Comparison of ENCODE assay signal across 8 cellular contexts in the genomic region with DNA sequence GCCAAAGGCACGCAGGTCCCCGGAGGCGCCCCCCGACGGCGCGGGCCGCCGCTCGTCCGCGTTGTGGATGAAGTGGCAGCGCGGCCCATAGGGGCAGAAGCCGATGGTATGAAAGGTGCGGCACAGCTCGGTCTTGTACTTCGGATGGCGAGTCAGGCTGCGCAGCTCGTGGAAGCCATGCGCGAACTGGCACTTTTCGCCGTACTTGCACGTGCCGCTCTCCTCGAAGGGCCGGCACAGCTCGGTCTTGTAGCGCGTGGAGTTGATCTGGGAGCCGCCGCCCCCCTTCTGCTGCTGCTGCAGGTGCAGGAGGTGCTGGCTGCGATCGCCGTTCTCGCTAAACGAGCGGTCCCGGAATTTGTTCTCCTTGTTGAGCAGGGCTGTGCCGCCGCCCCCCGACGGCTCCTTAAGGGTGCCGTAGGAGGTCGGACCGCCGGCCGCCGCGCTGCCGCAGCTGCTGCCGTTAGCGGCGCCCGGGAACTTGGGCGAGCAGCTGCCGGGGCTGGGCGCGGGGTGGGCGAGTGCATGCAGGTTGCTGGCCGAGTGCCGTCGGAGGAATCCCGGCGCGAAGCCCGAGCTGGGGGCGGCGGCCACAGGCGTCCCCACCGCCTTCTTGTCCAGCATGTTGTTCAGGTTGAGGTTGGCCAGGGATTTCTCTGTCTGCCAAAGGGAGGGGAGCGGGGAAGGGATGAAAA. TPM values are rescaled to one million over a fixed set of nuclear protein-coding genes. Genes with fewer than 3 reads are reported as not detected.
DNase-seq lines count a peak whose midpoint lies in the region; TF ChIP-seq lines count a peak whose summit lies in the region.

No MANE protein-coding gene starts in this region.

- H3K27me3 ChIP-seq in ectodermal cell (ENCODE audit: control insufficient read depth, insufficient read depth, low read length, poor library complexity, severe bottlenecking), result no peaks in the 10 kb centered on the region

- peaks cover 57% of the 10 kb centered on the region for H3K4me1 Mint-ChIP-seq in mesothelial cell of epicardium

- WGBS in ectodermal cell, 2 experiments, result 4% methylated on average over 74 of the region's 74 CpGs

- peaks cover 31% of the 10 kb centered on the region for H3K4me1 ChIP-seq in ectodermal cell (ENCODE audit: control insufficient read depth, insufficient read depth, low read length)

- H3K4me3 Mint-ChIP-seq in mesothelial cell of epicardium, result peak overlapping the region; percentile 95

- DNase-seq in D341Med (ENCODE audit: low spot score), result peak; percentile 61
- DNase-seq in KBM-7, result peak; percentile 74
- peak; percentile 46 to 52 for DNase-seq in activated CD4-positive, alpha-beta T cell treated with anti-CD3 and anti-CD28 coated beads, Interleukin-2, amount 50 U/mL, for 4 hours
- peak; percentile 36 to 78 for DNase-seq in mesothelial cell of epicardium (ENCODE audit: low spot score in 2 of 2, unreplicated experiment in 2 of 2)
- DNase-seq in stimulated activated CD8-positive, alpha-beta memory T cell treated with anti-CD3 and anti-CD28 coated beads, Interleukin-4, amount 100 ng/mL, for 24 hours (ENCODE audit: low read depth), result peak; percentile 44
- no peak for DNase-seq in GM13976 (ENCODE audit: low spot score)
- no peak for DNase-seq in NCI-H524 treated with DMSO at 0.1 percent for 48 hours (lab: John Stamatoyannopoulos, UW)

- H3K4me3 ChIP-seq in ectodermal cell (ENCODE audit: insufficient read depth, low read depth, low read length), result peak overlapping the region; percentile 82

- H3K9me3 Mint-ChIP-seq in mesothelial cell of epicardium, result no peaks in the 10 kb centered on the region

- peaks cover 12% of the 10 kb centered on the region for H3K36me3 Mint-ChIP-seq in mesothelial cell of epicardium

- H3K36me3 ChIP-seq in ectodermal cell (ENCODE audit: control insufficient read depth, insufficient read depth, low read length), result peaks cover 3% of the 10 kb centered on the region

- peak overlapping the region; percentile 96 for H3K27ac Mint-ChIP-seq in mesothelial cell of epicardium

- no peaks in the 10 kb centered on the region for H3K9me3 ChIP-seq in ectodermal cell (ENCODE audit: control insufficient read depth, low read length)

- in situ Hi-C loops in KBM-7 (cut with MboI; ENCODE audit: low pct_unique_long_range_greater_than_20kb, low sequenced_read_pairs) (no loop called here), GM13976 (cut with MboI; ENCODE audit: low sequenced_read_pairs, unreplicated experiment) (loop anchor here (5.0 kb wide), 1 partner anchor 257 kb away; no protein-coding TSS in a partner anchor)

- TF ChIP-seq CTCF in mesothelial cell of epicardium (IDR thresholded peaks at IDR 0.05; ENCODE audit: unreplicated experiment) (peak; percentile 8), GM13976 (IDR thresholded peaks at IDR 0.05; ENCODE audit: borderline replicate concordance, control extremely low read depth, extremely low read depth, insufficient read depth, missing control alignments) (no peak)

- H3K27ac ChIP-seq in ectodermal cell (ENCODE audit: insufficient read depth, low read depth, low read length, poor library complexity, severe bottlenecking), result peak overlapping the region; percentile 88

- no peaks in the 10 kb centered on the region for H3K27me3 Mint-ChIP-seq in mesothelial cell of epicardium (ENCODE audit: low read depth)

RNA-seq across cellular contexts. Expression of a gene that starts 1.2 kb away (rescaled TPM):
- 24.7 TPM for polyA plus RNA-seq in ectodermal cell (2013, experiment 1 of 4)
- polyA plus RNA-seq in ectodermal cell (2013, experiment 2 of 4), result 28.7 TPM
- polyA plus RNA-seq in ectodermal cell (2013, experiment 3 of 4), result 28.9 TPM
- polyA plus RNA-seq in ectodermal cell (2013, experiment 4 of 4), result 28.0 TPM
- 93.6 to 100 TPM (median 98.3 TPM) in 3 replicates for total RNA-seq in mesothelial cell of epicardium

Comparison
In these comparisons a context has a peak if more than half of its experiments do, and no peak if none do; other contexts are left out.
1. DNase-seq: peak in D341Med (single experiment), KBM-7 (single experiment), activated CD4-positive, alpha-beta T cell treated with anti-CD3 and anti-CD28 coated beads, Interleukin-2, amount 50 U/mL, for 4 hours (2 of 2), mesothelial cell of epicardium (2 of 2) and stimulated activated CD8-positive, alpha-beta memory T cell treated with anti-CD3 and anti-CD28 coated beads, Interleukin-4, amount 100 ng/mL, for 24 hours (single experiment); none in GM13976 (single experiment) and NCI-H524 treated with DMSO at 0.1 percent for 48 hours (single experiment).